32 cellular contexts compared by ENCODE assay signal in the genomic region with DNA sequence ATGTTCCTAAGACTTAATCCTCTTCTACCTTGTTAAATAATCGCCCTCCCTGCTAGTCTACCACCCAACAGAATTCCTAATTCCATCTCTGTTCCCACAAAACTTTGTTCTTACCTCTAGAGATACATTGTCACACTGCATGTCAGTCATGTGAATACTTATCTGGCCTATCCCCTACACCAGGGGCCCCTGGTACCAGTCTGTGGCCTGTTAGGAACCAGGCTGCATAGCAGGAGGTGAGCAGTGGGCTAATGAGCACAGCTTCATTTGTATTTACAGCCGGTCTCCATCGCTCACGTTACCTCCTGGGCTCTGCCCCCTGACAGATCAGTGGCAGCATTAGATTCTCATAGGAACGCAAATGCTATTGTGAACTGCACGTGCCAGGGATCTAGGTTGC.
DNase-seq lines count a peak whose midpoint lies in the region; TF ChIP-seq lines count a peak whose summit lies in the region.
"Had no signal": no experiment of that assay in that cellular context is flagged by ENCODE, and none has a peak within 500 bp of the region (broad histone marks: within the 10 kb centered on the region; RNA-seq: fewer than 3 reads in every experiment).

No MANE protein-coding gene starts in this region.

- H3K27me3 ChIP-seq in neural progenitor cell (no peaks in the 10 kb centered on the region), vagina (no peaks in the 10 kb centered on the region), GM23248 (replicated peaks; ENCODE audit: insufficient read depth) (no peaks in the 10 kb centered on the region)
- H3K27me3 ChIP-seq: colonic mucosa, neutrophil, Peyer's patch, transverse colon had no signal

- peaks cover 34% of the 10 kb centered on the region for H3K4me1 ChIP-seq in neural progenitor cell
- H3K4me1 ChIP-seq in vagina, result peaks cover 51% of the 10 kb centered on the region
- H3K4me1 ChIP-seq in GM23248 (ENCODE audit: insufficient read depth), result peaks cover 50% of the 10 kb centered on the region

- TF ChIP-seq CTCF in neural progenitor cell (IDR thresholded peaks at IDR 0.05) (no peak), vagina (IDR thresholded peaks at IDR 0.05) (no peak), GM13976 (IDR thresholded peaks at IDR 0.05; ENCODE audit: borderline replicate concordance, control extremely low read depth, extremely low read depth, insufficient read depth, missing control alignments) (no peak)

- H3K36me3 ChIP-seq in neural progenitor cell (no peaks in the 10 kb centered on the region), vagina (no peaks in the 10 kb centered on the region), GM23248 (ENCODE audit: low read depth) (peaks cover 4% of the 10 kb centered on the region; the same call in 1 of the 2 replicates)
- H3K36me3 ChIP-seq: colonic mucosa, neutrophil, Peyer's patch, transverse colon had no signal

- no peaks in the 10 kb centered on the region for H3K79me2 ChIP-seq in neural progenitor cell (ENCODE audit: low read depth)
- peaks cover 59% of the 10 kb centered on the region for H3K79me2 ChIP-seq in GM23248 (ENCODE audit: insufficient read depth)

- intact Hi-C loops in vagina (cut with DNase I), result no loop called here

- H4K20me1 ChIP-seq in neural progenitor cell (ENCODE audit: low read depth) (no peaks in the 10 kb centered on the region), GM23248 (ENCODE audit: insufficient read depth) (no peaks in the 10 kb centered on the region)

- H3K9me3 ChIP-seq in neural progenitor cell (ENCODE audit: low read depth), result no peaks in the 10 kb centered on the region
- H3K9me3 ChIP-seq in vagina, result no peaks in the 10 kb centered on the region
- H3K9me3 ChIP-seq in GM23248 (ENCODE audit: low read depth), result no peaks in the 10 kb centered on the region
- H3K9me3 ChIP-seq: Caco-2, colonic mucosa, neutrophil, Peyer's patch, transverse colon had no signal

- H3K36me3 Mint-ChIP-seq in neural progenitor cell, result no peaks in the 10 kb centered on the region
- H3K36me3 Mint-ChIP-seq: activated naive CD8-positive, alpha-beta T cell had no signal

- H3K27ac ChIP-seq in caudate nucleus (ENCODE audit: low read depth, low read length) (peak overlapping the region; percentile 40), neural progenitor cell (no peak overlapping the region), vagina (peak overlapping the region; percentile 34), GM23248 (no peak overlapping the region)
- H3K27ac ChIP-seq: C4-2B, colonic mucosa, neutrophil, Peyer's patch had no signal

- no peak overlapping the region for H3K4me2 ChIP-seq in neural progenitor cell
- no peak overlapping the region for H3K4me2 ChIP-seq in GM23248 (ENCODE audit: unreplicated experiment)
- H3K4me2 ChIP-seq: smooth muscle cell had no signal

- no peaks in the 10 kb centered on the region for H3K27me3 Mint-ChIP-seq in neural progenitor cell (ENCODE audit: insufficient read depth, low read depth)
- H3K27me3 Mint-ChIP-seq: stimulated activated naive CD8-positive, alpha-beta T cell treated with anti-CD3 and anti-CD28 coated beads, Interleukin-15, Interleukin-2, amounts not matched to agents 100 ng/mL and 50 ng/mL, for 24 hours had no signal

- 97 to 100% methylated on average over 6 of the region's 6 CpGs for WGBS in GM23248 (ENCODE audit: low coverage in 1 of 2, low lambda C conversion rate in 2 of 2, missing lambda C conversion rate in 2 of 2), 2 experiments

- H3K4me1 Mint-ChIP-seq in neural progenitor cell, result peaks cover 4% of the 10 kb centered on the region

- TF ChIP-seq POLR2A in vagina (IDR thresholded peaks at IDR 0.05), result no peak

- H3K4me3 ChIP-seq in neural progenitor cell (no peak overlapping the region), vagina (no peak overlapping the region), GM23248 (no peak overlapping the region)
- H3K4me3 ChIP-seq: colonic mucosa, Peyer's patch, smooth muscle cell, transverse colon had no signal

- H3K9me3 Mint-ChIP-seq in neural progenitor cell, result no peaks in the 10 kb centered on the region
- H3K9me3 Mint-ChIP-seq: activated T-helper 2 cell treated with anti-CD3 and anti-CD28 coated beads, Interferon-gamma antibody, Interleukin-2, Interleukin-4, amounts not matched to agents 10 μg/mL and 5 μg/mL and 100 μg/mL, durations not matched to agents 14 hours and 24 hours and 36 hours; HFFc6; stimulated activated naive CD8-positive, alpha-beta T cell treated with anti-CD3 and anti-CD28 coated beads, Interleukin-15, Interleukin-2, amounts not matched to agents 100 ng/mL and 50 ng/mL, for 24 hours had no signal

- no peak overlapping the region for H2AFZ ChIP-seq in neural progenitor cell (replicated peaks)
- no peak overlapping the region for H2AFZ ChIP-seq in GM23248

- no peak overlapping the region for H3K27ac Mint-ChIP-seq in neural progenitor cell
- H3K27ac Mint-ChIP-seq: activated naive CD8-positive, alpha-beta T cell; activated T-helper 2 cell treated with anti-CD3 and anti-CD28 coated beads, Interferon-gamma antibody, Interleukin-2, Interleukin-4, amounts not matched to agents 10 μg/mL and 5 μg/mL and 100 μg/mL, durations not matched to agents 14 hours and 24 hours and 36 hours; stimulated activated naive CD8-positive, alpha-beta T cell treated with anti-CD3 and anti-CD28 coated beads, Interleukin-15, Interleukin-2, amounts not matched to agents 100 ng/mL and 50 ng/mL, for 24 hours had no signal

- H3F3A ChIP-seq in neural progenitor cell (ENCODE audit: low read depth), result peaks cover 13% of the 10 kb centered on the region
- peaks cover 61% of the 10 kb centered on the region for H3F3A ChIP-seq in GM23248 (ENCODE audit: insufficient read depth)

- H3K9ac ChIP-seq in neural progenitor cell (no peak overlapping the region), GM23248 (no peak overlapping the region)

- DNase-seq in NCI-H82 (lab: John Stamatoyannopoulos, UW) (peak; percentile 7), NCI-H82 treated with DMSO at 0.1 percent for 48 hours (lab: John Stamatoyannopoulos, UW; ENCODE audit: unreplicated experiment) (no peak), caudate nucleus (lab: John Stamatoyannopoulos, UW) (no peak), neural progenitor cell (ENCODE audit: low spot score) (peak; percentile 23), vagina (ENCODE audit: extremely low spot score in 2 of 2) (no peak), GM13976 (ENCODE audit: low spot score) (no peak), GM23248 (no peak)
- DNase-seq in activated CD4-positive, CD25-positive, alpha-beta regulatory T cell treated with anti-CD3 and anti-CD28 coated beads, Interleukin-2, amount 50 U/mL, for 72 hours, result no peak
- DNase-seq: activated CD4-positive, alpha-beta T cell treated with anti-CD3 and anti-CD28 coated beads for 48 hours; activated CD8-positive, alpha-beta memory T cell treated with anti-CD3 and anti-CD28 coated beads for 24 hours; activated T-cell treated with anti-CD3 and anti-CD28 coated beads for 4 hours; Caco-2; colonic mucosa; DMS79; effector CD8-positive, alpha-beta T cell; GDM1; HFFc6; NCI-H187 treated with DMSO at 0.1 percent for 48 hours; NCI-H2171; NCI-H510A treated with DMSO at 0.1 percent for 48 hours; Peyer's patch; posterior cingulate gyrus; right cardiac atrium; stimulated activated CD4-positive, alpha-beta T cell treated with anti-CD3 and anti-CD28 coated beads, Interleukin-1b, Interleukin-23, amount 100 ng/mL, for 48 hours; SW 1271; transverse colon had no signal

- in situ Hi-C loops in GM13976 (cut with MboI; ENCODE audit: low sequenced_read_pairs, unreplicated experiment), result no loop called here
- in situ Hi-C loops in GM23248 (cut with MboI), result no loop called here

- no peak overlapping the region for H3K4me3 Mint-ChIP-seq in neural progenitor cell
- H3K4me3 Mint-ChIP-seq: activated naive CD8-positive, alpha-beta T cell; HFFc6; stimulated activated naive CD8-positive, alpha-beta T cell treated with anti-CD3 and anti-CD28 coated beads, Interleukin-15, Interleukin-2, amounts not matched to agents 100 ng/mL and 50 ng/mL, for 24 hours had no signal

- H3K9me2 ChIP-seq in GM23248 (ENCODE audit: insufficient read depth), result no peaks in the 10 kb centered on the region

Comparison
In these comparisons a context has a peak if more than half of its experiments do, and no peak if none do; other contexts are left out.
1. DNase-seq: peak in NCI-H82 (single experiment) and neural progenitor cell (single experiment); none in NCI-H82 treated with DMSO at 0.1 percent for 48 hours (single experiment), caudate nucleus (0 of 61), vagina (0 of 2), GM13976 (single experiment), GM23248 (single experiment) and activated CD4-positive, CD25-positive, alpha-beta regulatory T cell treated with anti-CD3 and anti-CD28 coated beads, Interleukin-2, amount 50 U/mL, for 72 hours (single experiment).
2. H3K27ac ChIP-seq: peak in caudate nucleus (single experiment) and vagina (single experiment); none in neural progenitor cell (single experiment) and GM23248 (single experiment).